In genomic region chr16:86664518-86665318, GRCh38 we compare ENCODE assay signal across 7 cellular contexts.
DNase-seq lines count a peak whose midpoint lies in the region; ATAC-seq, FAIRE-seq and TF ChIP-seq lines count a peak whose summit lies in the region.

No MANE protein-coding gene starts in this region.

- H3K4me1 ChIP-seq in endothelial cell of umbilical vein (ENCODE audit: control insufficient read depth, extremely low read depth, insufficient read depth, low read length): peaks cover 60% of the 10 kb centered on the region

- no peak for TF ChIP-seq POLR2A in endothelial cell of umbilical vein (IDR thresholded peaks at IDR 0.05; ENCODE audit: low read depth, low read length)

- dilution Hi-C loops in endothelial cell of umbilical vein (cut with MboI; ENCODE audit: extremely low pct_ligation_motif_present, low sequenced_read_pairs): no loop called here

- H3K27ac ChIP-seq in endothelial cell of umbilical vein (ENCODE audit: insufficient read depth, low read depth, low read length): peak overlapping the region; percentile 95

- H3K9me1 ChIP-seq in endothelial cell of umbilical vein (replicated peaks; ENCODE audit: control insufficient read depth, extremely low read depth, insufficient read depth, low read length): no peaks in the 10 kb centered on the region

- no peak overlapping the region for H2AFZ ChIP-seq in endothelial cell of umbilical vein (ENCODE audit: low read depth, low read length)

- DNase-seq in SW480 (ENCODE audit: low spot score): peak; percentile 97
- DNase-seq in endothelial cell of umbilical vein (ENCODE audit: low read depth, low spot score): peak; percentile 94
- peak; percentile 12 to 65 (median 31) for DNase-seq in stimulated activated CD4-positive, alpha-beta T cell treated with anti-CD3 and anti-CD28 coated beads, Interleukin-1b, Interleukin-23, amount 100 ng/mL, for 24 hours (ENCODE audit: low read depth in 4 of 4, low spot score in 1 of 4)
- DNase-seq in NCI-H2227 (lab: John Stamatoyannopoulos, UW; ENCODE audit: unreplicated experiment): no peak
- no peak for DNase-seq in occipital lobe (lab: John Stamatoyannopoulos, UW)

- H3K9ac ChIP-seq in endothelial cell of umbilical vein (replicated peaks; ENCODE audit: extremely low read depth, insufficient read depth, low read length): peak overlapping the region; percentile 72

- no peaks in the 10 kb centered on the region for H3K79me2 ChIP-seq in endothelial cell of umbilical vein (ENCODE audit: control insufficient read depth, insufficient read depth, low read length)

- H3K4me2 ChIP-seq in endothelial cell of umbilical vein (ENCODE audit: insufficient read depth, low read length): peak overlapping the region; percentile 60

- peak; percentile 74 for ATAC-seq in GM19023 (IDR thresholded peaks at IDR 0.05; ENCODE audit: unreplicated experiment)
- ATAC-seq in HG03060 (IDR thresholded peaks at IDR 0.05; ENCODE audit: low read depth, unreplicated experiment): peak; percentile 77

- intact Hi-C loops in endothelial cell of umbilical vein (cut with micrococcal nuclease): loop anchor here (1.0 to 10.0 kb wide), 8 partner anchors 16 to 720 kb away; partner anchors contain the start of gene FBXO31

- no peaks in the 10 kb centered on the region for H3K36me3 ChIP-seq in endothelial cell of umbilical vein (ENCODE audit: control insufficient read depth in 2 of 2, extremely low read depth in 1 of 2, insufficient read depth in 2 of 2, low read length in 2 of 2)

- BruUV-seq in endothelial cell of umbilical vein (replicated peaks; lab: Mats Ljungman, UMichigan): TSS peak; percentile 59

- POLR2A ChIA-PET in endothelial cell of umbilical vein (lab: Charles Lee): interaction anchor here (0.6 to 1.4 kb wide), 5 partner anchors 16 to 265 kb away, joined by 3 to 10 read pairs (median 3); no protein-coding TSS in a partner anchor

- no peak for TF ChIP-seq CTCF in endothelial cell of umbilical vein (IDR thresholded peaks at IDR 0.05; ENCODE audit: extremely low read depth in 1 of 2, insufficient read depth in 1 of 2, low read depth in 1 of 2, low read length in 2 of 2)

- H3K9me3 ChIP-seq in endothelial cell of umbilical vein (replicated peaks; ENCODE audit: control insufficient read depth, insufficient read depth, low read length): no peaks in the 10 kb centered on the region

- no peak overlapping the region for H3K4me3 ChIP-seq in endothelial cell of umbilical vein (replicated peaks in 1 of 3; ENCODE audit: insufficient read depth in 1 of 3, low read depth in 1 of 3, low read length in 3 of 3)

- H3K27me3 ChIP-seq in endothelial cell of umbilical vein (ENCODE audit: control insufficient read depth in 2 of 2, insufficient read depth in 2 of 2, low read length in 2 of 2): no peaks in the 10 kb centered on the region

- peak; percentile 99 for FAIRE-seq in endothelial cell of umbilical vein (lab: Jason Lieb, UNC)

- CTCF ChIA-PET in endothelial cell of umbilical vein (lab: Charles Lee): interaction anchor here (0.6 to 2.0 kb wide), 16 partner anchors 11 to 614 kb away, joined by 3 to 20 read pairs (median 4); partner anchors contain the start of gene FOXC2

- H4K20me1 ChIP-seq in endothelial cell of umbilical vein (replicated peaks; ENCODE audit: control insufficient read depth, extremely low read depth, insufficient read depth, low read length): no peaks in the 10 kb centered on the region

TF ChIP-seq in endothelial cell of umbilical vein, 7 proteins besides CTCF, POLR2A, EP300 and RAD21:
- TF ChIP-seq MYC (IDR thresholded peaks at IDR 0.05; ENCODE audit: low read depth, low read length) (no peak), EZH2 (IDR thresholded peaks at IDR 0.05; ENCODE audit: borderline replicate concordance, low read depth, low read length, severe bottlenecking) (no peak), FOS (IDR thresholded peaks at IDR 0.05; ENCODE audit: borderline replicate concordance, insufficient read depth, low read length) (peak; percentile 100), JUN (IDR thresholded peaks at IDR 0.05; ENCODE audit: borderline replicate concordance, insufficient read depth, insufficient read length, low read depth) (peak; percentile 98), POLR2AphosphoS5 (IDR thresholded peaks at IDR 0.05; ENCODE audit: insufficient read depth, low read depth, low read length) (peak; percentile 90), GATA2 (IDR thresholded peaks at IDR 0.05; ENCODE audit: insufficient read depth, insufficient read length, low read depth, low read length) (peak; percentile 60)

Comparison
In these comparisons a context has a peak if more than half of its experiments do, and no peak if none do; other contexts are left out.
1. DNase-seq: peak in SW480 (single experiment), endothelial cell of umbilical vein (single experiment) and stimulated activated CD4-positive, alpha-beta T cell treated with anti-CD3 and anti-CD28 coated beads, Interleukin-1b, Interleukin-23, amount 100 ng/mL, for 24 hours (4 of 4); none in NCI-H2227 (single experiment) and occipital lobe (single experiment).